16 cellular contexts compared by ENCODE assay signal in the genomic region with DNA sequence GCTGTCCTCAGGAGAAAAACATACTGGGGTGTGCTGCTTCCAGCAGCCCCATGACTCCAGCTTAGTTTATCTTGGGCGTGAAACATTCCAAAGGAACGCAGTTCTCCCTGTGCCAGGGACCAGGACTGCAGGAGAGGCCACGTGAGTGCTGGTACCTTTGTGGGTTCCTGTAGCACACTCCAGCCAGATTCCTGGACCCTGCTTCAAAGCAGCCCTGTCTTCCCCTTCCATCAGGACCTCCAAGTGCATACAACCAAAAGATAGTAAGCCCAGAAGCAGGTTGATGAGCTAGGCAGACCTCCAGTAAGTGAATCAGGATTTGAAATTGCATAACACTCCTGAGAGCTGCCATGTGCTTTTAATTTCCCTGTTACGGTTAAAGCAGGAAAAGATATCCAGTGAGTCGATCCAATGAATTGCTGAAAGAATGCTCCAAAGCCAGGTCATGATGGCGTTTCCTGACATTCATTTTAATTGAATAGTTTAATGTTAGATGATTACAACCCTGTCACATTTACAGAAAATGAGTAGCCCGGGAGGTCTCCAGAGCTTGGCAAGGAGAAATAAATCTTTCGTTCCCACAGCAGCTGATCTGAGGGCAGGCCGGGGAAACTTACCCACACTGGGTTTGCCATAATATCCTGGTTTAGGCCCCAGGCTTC. TPM values are rescaled to one million over a fixed set of nuclear protein-coding genes. Genes with fewer than 3 reads are reported as not detected.
A peak's percentile ranks its signal among the peaks of the same experiment; 100 is the strongest.
DNase-seq lines count a peak whose midpoint lies in the region; ATAC-seq and TF ChIP-seq lines count a peak whose summit lies in the region.
"Had no signal": no experiment of that assay in that cellular context is flagged by ENCODE, and none has a peak within 500 bp of the region (broad histone marks: within the 10 kb centered on the region; RNA-seq: fewer than 3 reads in every experiment).

No MANE protein-coding gene starts in this region.

- no peak for TF ChIP-seq CTCF in tibial artery (IDR thresholded peaks at IDR 0.05)
- TF ChIP-seq CTCF in body of pancreas (IDR thresholded peaks at IDR 0.05): no peak

- H3K4me3 ChIP-seq in tibial artery (no peak overlapping the region), body of pancreas (no peak overlapping the region)
- H3K4me3 ChIP-seq: mucosa of descending colon, ovary had no signal

- TF ChIP-seq POLR2A in body of pancreas (IDR thresholded peaks at IDR 0.05): no peak

- WGBS in body of pancreas, 2 donors: 61 to 67% methylated on average over 8 to 9 of the region's 9 CpGs

- H3K4me1 ChIP-seq in tibial artery (peaks cover 0 to 23% (median 10%) of the 10 kb centered on the region in 4 donors), body of pancreas (no peaks in the 10 kb centered on the region)

- no peak for ATAC-seq in body of pancreas
- ATAC-seq: mucosa of descending colon, SK-N-SH treated with all-trans-retinoic acid at 6 μM for 48 hours had no signal

- H3K9me3 ChIP-seq in tibial artery (peaks cover 0 to 16% (median 0%) of the 10 kb centered on the region in 3 donors), body of pancreas (peaks cover 0 to 10% (median 0%) of the 10 kb centered on the region in 3 donors)

- intact Hi-C loops in tibial artery (cut with DNase I; ENCODE audit: low total_unique reads): no loop called here
- intact Hi-C loops in body of pancreas (cut with DNase I): no loop called here

- peak; percentile 90 for DNase-seq in GM03348 (ENCODE audit: low spot score)
- DNase-seq in amniotic stem cell (lab: John Stamatoyannopoulos, UW): peak; percentile 49
- peak; percentile 27 for DNase-seq in kidney tubule cell (ENCODE audit: low spot score)
- DNase-seq in tibial artery: peak; percentile 53 to 82
- no peak for DNase-seq in pons (ENCODE audit: low spot score)
- DNase-seq in mucosa of gallbladder (ENCODE audit: low spot score): no peak
- no peak for DNase-seq in HK-2 (ENCODE audit: unreplicated experiment)
- no peak for DNase-seq in body of pancreas
- DNase-seq: activated effector memory CD4-positive, alpha-beta T cell treated with Interleukin-2 at 50 U/mL for 16 hours; COR-L47; effector CD8-positive, alpha-beta T cell; glutamatergic neuron; mucosa of descending colon; ovary had no signal

- no peaks in the 10 kb centered on the region for H3K36me3 ChIP-seq in tibial artery
- no peaks in the 10 kb centered on the region for H3K36me3 ChIP-seq in body of pancreas (replicated peaks in 1 of 2; ENCODE audit: insufficient read depth in 1 of 2, low read depth in 2 of 2)
- H3K36me3 ChIP-seq: ovary had no signal

- H3K27ac ChIP-seq in tibial artery (peak overlapping the region; percentile 70 to 71), body of pancreas (no peak overlapping the region)
- H3K27ac ChIP-seq: ovary had no signal

- H3K27me3 ChIP-seq in tibial artery (peaks cover 0 to 6% of the 10 kb centered on the region in 2 donors), body of pancreas (no peaks in the 10 kb centered on the region)
- H3K27me3 ChIP-seq: ovary had no signal

RNA-seq across cellular contexts. Expression of gene CPXM2, which starts 38.9 kb away (rescaled TPM):
- total RNA-seq in mucosa of gallbladder (7.6 TPM), body of pancreas (1 to 10 TPM; 4.2 to 8.2 TPM)
- total RNA-seq: OCI-LY7 had no signal

Comparison
In these comparisons a context has a peak if more than half of its experiments do, and no peak if none do; other contexts are left out.
1. DNase-seq: peak in GM03348 (single experiment), amniotic stem cell (single experiment), kidney tubule cell (single experiment) and tibial artery (2 of 2); none in pons (single experiment), mucosa of gallbladder (single experiment), HK-2 (single experiment) and body of pancreas (0 of 4).
2. H3K27ac ChIP-seq: peak in tibial artery (2 of 2); none in body of pancreas (0 of 4).